ENCODE assay signal across 8 cellular contexts in genomic region chr3:101676765-101677435, GRCh38. TPM values are rescaled to one million over a fixed set of nuclear protein-coding genes. Genes with fewer than 3 reads are reported as not detected.
A peak's percentile ranks its signal among the peaks of the same experiment; 100 is the strongest.
DNase-seq lines count a peak whose midpoint lies in the region; ATAC-seq and TF ChIP-seq lines count a peak whose summit lies in the region.

Gene ZBTB11 (minus strand): TSS chr3:101677132. CDS start chr3:101676914, 218 bp downstream.

- peak within 1 kb of the TSS; percentile 96 for H3K4me3 Mint-ChIP-seq in activated T-helper 1 cell treated with anti-CD3 and anti-CD28 coated beads, Interleukin-12 subunit alpha, Interleukin-12 subunit beta, Interleukin-2, Interleukin-4 antibody, amounts not matched to agents 30 ng/mL and 10 ng/mL and 1 ng/mL, durations not matched to agents 14 hours and 24 hours and 36 hours

- intact Hi-C loops in activated T-helper 1 cell treated with anti-CD3 and anti-CD28 coated beads, Interleukin-12 subunit alpha, Interleukin-12 subunit beta, Interleukin-2, Interleukin-4 antibody, amounts not matched to agents 30 ng/mL and 10 ng/mL and 1 ng/mL, durations not matched to agents 14 hours and 24 hours and 36 hours (cut with micrococcal nuclease): loop anchor here (1.0 to 5.0 kb wide), 15 partner anchors 9 to 1860 kb away; partner anchors contain the start of genes CEP97, CMSS1, LNP1 and NXPE3

- H3K4me1 ChIP-seq in GM23248 (ENCODE audit: insufficient read depth): peaks cover 7% of the 10 kb centered on the region
- H3K4me1 ChIP-seq in Loucy (ENCODE audit: insufficient read depth, low read length, poor library complexity, severe bottlenecking): peaks cover 38% of the 10 kb centered on the region
- peaks cover 9% of the 10 kb centered on the region for H3K4me1 ChIP-seq in foreskin keratinocyte
- H3K4me1 ChIP-seq in thymus (ENCODE audit: control insufficient read depth, insufficient read depth, low read length): peaks cover 6% of the 10 kb centered on the region

- H2AFZ ChIP-seq in GM23248: peak within 1 kb of the TSS; percentile 90
- peak within 1 kb of the TSS; percentile 94 for H2AFZ ChIP-seq in Loucy (ENCODE audit: low read length)

- H3K36me3 ChIP-seq in GM23248 (ENCODE audit: low read depth) (peaks cover 25% of the 10 kb centered on the region), Loucy (ENCODE audit: insufficient read depth, low read length) (peaks cover 21% of the 10 kb centered on the region), thymus (ENCODE audit: control insufficient read depth, insufficient read depth) (peaks cover 19% of the 10 kb centered on the region)

- H3K9me2 ChIP-seq in GM23248 (ENCODE audit: insufficient read depth): no peaks in the 10 kb centered on the region
- H3K9me2 ChIP-seq in Loucy (replicated peaks; ENCODE audit: low read depth, low read length): no peaks in the 10 kb centered on the region

- in situ Hi-C loops in GM23248 (cut with MboI): no loop called here

- H3K27me3 Mint-ChIP-seq in activated T-helper 1 cell treated with anti-CD3 and anti-CD28 coated beads, Interleukin-12 subunit alpha, Interleukin-12 subunit beta, Interleukin-2, Interleukin-4 antibody, amounts not matched to agents 30 ng/mL and 10 ng/mL and 1 ng/mL, durations not matched to agents 14 hours and 24 hours and 36 hours (ENCODE audit: insufficient read depth): no peaks in the 10 kb centered on the region

- H3K9me3 ChIP-seq in GM23248 (ENCODE audit: low read depth) (no peaks in the 10 kb centered on the region), Loucy (ENCODE audit: insufficient read depth, low read depth, low read length) (no peaks in the 10 kb centered on the region), thymus (ENCODE audit: control insufficient read depth) (no peaks in the 10 kb centered on the region)

- H3K79me2 ChIP-seq in GM23248 (ENCODE audit: insufficient read depth): peaks cover 65% of the 10 kb centered on the region
- H3K79me2 ChIP-seq in Loucy (ENCODE audit: insufficient read depth, low read length): peaks cover 64% of the 10 kb centered on the region

- peaks cover 54% of the 10 kb centered on the region for H3F3A ChIP-seq in GM23248 (ENCODE audit: insufficient read depth)
- H3F3A ChIP-seq in Loucy (ENCODE audit: low read depth): peaks cover 7% of the 10 kb centered on the region; the same call in 1 of the 2 replicates

- peak; percentile 80 for ATAC-seq in foreskin keratinocyte

- H3K36me3 Mint-ChIP-seq in activated T-helper 1 cell treated with anti-CD3 and anti-CD28 coated beads, Interleukin-12 subunit alpha, Interleukin-12 subunit beta, Interleukin-2, Interleukin-4 antibody, amounts not matched to agents 30 ng/mL and 10 ng/mL and 1 ng/mL, durations not matched to agents 14 hours and 24 hours and 36 hours (ENCODE audit: low read depth): peaks cover 32% of the 10 kb centered on the region

- peak within 1 kb of the TSS; percentile 97 for H3K27ac Mint-ChIP-seq in activated T-helper 1 cell treated with anti-CD3 and anti-CD28 coated beads, Interleukin-12 subunit alpha, Interleukin-12 subunit beta, Interleukin-2, Interleukin-4 antibody, amounts not matched to agents 30 ng/mL and 10 ng/mL and 1 ng/mL, durations not matched to agents 14 hours and 24 hours and 36 hours

- no peaks in the 10 kb centered on the region for H3K9me3 Mint-ChIP-seq in activated T-helper 1 cell treated with anti-CD3 and anti-CD28 coated beads, Interleukin-12 subunit alpha, Interleukin-12 subunit beta, Interleukin-2, Interleukin-4 antibody, amounts not matched to agents 30 ng/mL and 10 ng/mL and 1 ng/mL, durations not matched to agents 14 hours and 24 hours and 36 hours

- H3K4me2 ChIP-seq in GM23248 (ENCODE audit: unreplicated experiment) (peak within 1 kb of the TSS; percentile 97), Loucy (ENCODE audit: low read depth, low read length, poor library complexity, severe bottlenecking) (peak within 1 kb of the TSS; percentile 97)

- peak within 1 kb of the TSS; percentile 88 for H3K27ac ChIP-seq in GM23248
- peak within 1 kb of the TSS; percentile 71 for H3K27ac ChIP-seq in foreskin keratinocyte
- peak within 1 kb of the TSS; percentile 98 for H3K27ac ChIP-seq in thymus (ENCODE audit: low read depth)

- TF ChIP-seq CTCF in Loucy (conservative IDR thresholded peaks at IDR 0.05; ENCODE audit: low read length): peak; percentile 51
- TF ChIP-seq CTCF in foreskin keratinocyte (conservative IDR thresholded peaks at IDR 0.05): peak; percentile 86

- WGBS in GM23248 (ENCODE audit: low coverage in 1 of 2, low lambda C conversion rate in 2 of 2, missing lambda C conversion rate in 2 of 2), 2 experiments: 1% methylated on average over 56 to 57 of the region's 57 CpGs
- WGBS in thymus: under 1% methylated on average over 57 of the region's 57 CpGs

- H3K9ac ChIP-seq in GM23248 (peak within 1 kb of the TSS; percentile 91), Loucy (ENCODE audit: low read depth, low read length, poor library complexity, severe bottlenecking) (peak within 1 kb of the TSS; percentile 79)

- DNase-seq in EH (ENCODE audit: low read depth): peak; percentile 100
- DNase-seq in GM23248: peak; percentile 99
- peak; percentile 99 for DNase-seq in activated T-helper 1 cell treated with anti-CD3 and anti-CD28 coated beads, Interleukin-12 subunit alpha, Interleukin-12 subunit beta, Interleukin-2, Interleukin-4 antibody, amounts not matched to agents 30 ng/mL and 10 ng/mL and 1 ng/mL, durations not matched to agents 14 hours and 24 hours and 36 hours (ENCODE audit: low spot score)
- peak; percentile 98 to 99 for DNase-seq in foreskin keratinocyte
- DNase-seq in occipital lobe (lab: John Stamatoyannopoulos, UW): no peak
- DNase-seq in amygdala (lab: John Stamatoyannopoulos, UW): no peak

- peak within 1 kb of the TSS; percentile 92 for H3K4me3 ChIP-seq in GM23248
- H3K4me3 ChIP-seq in Loucy (ENCODE audit: low read length, poor library complexity, severe bottlenecking): peak within 1 kb of the TSS; percentile 87
- H3K4me3 ChIP-seq in thymus (ENCODE audit: low read length): peak within 1 kb of the TSS; percentile 96

- no peaks in the 10 kb centered on the region for H4K20me1 ChIP-seq in GM23248 (ENCODE audit: insufficient read depth)
- H4K20me1 ChIP-seq in Loucy (ENCODE audit: insufficient read depth, low read length, poor library complexity, severe bottlenecking): peaks cover 35% of the 10 kb centered on the region

- peaks cover 56% of the 10 kb centered on the region for H3K4me1 Mint-ChIP-seq in activated T-helper 1 cell treated with anti-CD3 and anti-CD28 coated beads, Interleukin-12 subunit alpha, Interleukin-12 subunit beta, Interleukin-2, Interleukin-4 antibody, amounts not matched to agents 30 ng/mL and 10 ng/mL and 1 ng/mL, durations not matched to agents 14 hours and 24 hours and 36 hours (ENCODE audit: low read depth)

- H3K27me3 ChIP-seq in GM23248 (replicated peaks; ENCODE audit: insufficient read depth) (no peaks in the 10 kb centered on the region), Loucy (ENCODE audit: insufficient read depth, low read length, poor library complexity, severe bottlenecking) (no peaks in the 10 kb centered on the region), foreskin keratinocyte (no peaks in the 10 kb centered on the region), thymus (ENCODE audit: control insufficient read depth, insufficient read depth) (no peaks in the 10 kb centered on the region)

RNA-seq across cellular contexts. Expression of gene ZBTB11, which starts in this region (rescaled TPM):
- total RNA-seq in GM23248 (2014; rRNA removed; shearing (Covaris generic)): 21.4 and 21.5 TPM in 2 replicates
- polyA plus RNA-seq in GM23248 (2016; fragmentation: Nextera tagmentation; extraction: Ambion mirVana): 8.5 and 8.7 TPM in 2 replicates
- total RNA-seq in activated T-helper 1 cell treated with anti-CD3 and anti-CD28 coated beads, Interleukin-12 subunit alpha, Interleukin-12 subunit beta, Interleukin-2, Interleukin-4 antibody, amounts not matched to agents 30 ng/mL and 10 ng/mL and 1 ng/mL, durations not matched to agents 14 hours and 24 hours and 36 hours: 29.0 and 31.9 TPM in 2 replicates
- 19.7 and 20.5 TPM in 2 replicates for total RNA-seq in foreskin keratinocyte
- polyA plus RNA-seq in foreskin keratinocyte: 3.3 and 3.7 TPM in 2 replicates
- 68.2 TPM for total RNA-seq in occipital lobe
- 19.8 TPM for polyA plus RNA-seq in thymus

Comparison
In these comparisons a context has a peak if more than half of its experiments do, and no peak if none do; other contexts are left out.
1. DNase-seq: peak in EH (single experiment), GM23248 (single experiment), activated T-helper 1 cell treated with anti-CD3 and anti-CD28 coated beads, Interleukin-12 subunit alpha, Interleukin-12 subunit beta, Interleukin-2, Interleukin-4 antibody, amounts not matched to agents 30 ng/mL and 10 ng/mL and 1 ng/mL, durations not matched to agents 14 hours and 24 hours and 36 hours (single experiment) and foreskin keratinocyte (2 of 2); none in occipital lobe (single experiment) and amygdala (0 of 56).
2. Peak in every context shown above with its lines, with median percentiles within 50 percentile points of each other: H3K27ac ChIP-seq and H3K4me3 ChIP-seq.